In the genomic region with DNA sequence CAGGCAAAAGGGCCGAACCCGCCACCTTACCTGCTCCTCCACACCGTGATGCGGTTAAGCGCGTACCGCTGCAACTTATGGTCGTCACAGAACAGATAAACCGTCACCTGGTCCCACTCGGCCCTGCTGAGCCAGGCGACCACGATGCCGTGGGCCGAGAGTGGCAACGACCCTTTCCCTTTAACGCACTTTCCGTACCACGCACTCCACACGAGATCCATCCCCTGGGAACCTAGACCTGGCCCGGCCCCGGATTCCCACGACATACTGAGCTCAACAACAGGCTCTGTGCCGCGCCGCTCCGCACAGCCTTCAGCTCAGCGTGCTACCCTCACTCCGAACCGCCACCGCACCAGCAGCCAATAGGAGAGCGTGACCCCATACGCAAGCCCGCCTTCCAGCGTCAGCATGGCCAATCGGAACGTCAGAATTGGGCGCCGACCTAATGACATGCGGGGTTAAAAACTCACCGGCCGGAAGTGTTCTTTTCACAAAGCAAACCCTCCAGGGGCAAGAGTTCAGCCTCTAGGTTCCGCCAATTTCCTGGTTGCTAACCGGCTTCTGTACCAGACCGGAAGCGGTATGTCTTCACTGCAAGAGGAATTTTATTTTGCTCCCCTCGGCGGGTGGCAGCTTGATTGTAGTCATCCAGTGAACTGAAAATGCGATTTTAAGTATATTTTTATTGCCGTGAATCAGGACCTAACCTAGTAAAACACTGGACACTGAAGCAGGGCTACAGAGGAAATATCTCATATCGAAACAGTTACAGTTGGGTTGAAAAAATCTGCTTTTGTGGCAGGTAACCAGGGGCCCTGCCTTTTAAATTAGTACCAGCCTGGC, we compare ENCODE assay signal across 1 cellular context.
TF ChIP-seq lines count a peak whose summit lies in the region.

A gene (minus strand): TSS at position 338 of the 843 bp plus-strand sequence. CDS start 72 bp downstream, at position 266.

TF ChIP-seq in K562, 482 proteins besides CTCF, POLR2A, EP300 and RAD21 (continued from another document and continues in another):
- TF ChIP-seq, protein P1, sequence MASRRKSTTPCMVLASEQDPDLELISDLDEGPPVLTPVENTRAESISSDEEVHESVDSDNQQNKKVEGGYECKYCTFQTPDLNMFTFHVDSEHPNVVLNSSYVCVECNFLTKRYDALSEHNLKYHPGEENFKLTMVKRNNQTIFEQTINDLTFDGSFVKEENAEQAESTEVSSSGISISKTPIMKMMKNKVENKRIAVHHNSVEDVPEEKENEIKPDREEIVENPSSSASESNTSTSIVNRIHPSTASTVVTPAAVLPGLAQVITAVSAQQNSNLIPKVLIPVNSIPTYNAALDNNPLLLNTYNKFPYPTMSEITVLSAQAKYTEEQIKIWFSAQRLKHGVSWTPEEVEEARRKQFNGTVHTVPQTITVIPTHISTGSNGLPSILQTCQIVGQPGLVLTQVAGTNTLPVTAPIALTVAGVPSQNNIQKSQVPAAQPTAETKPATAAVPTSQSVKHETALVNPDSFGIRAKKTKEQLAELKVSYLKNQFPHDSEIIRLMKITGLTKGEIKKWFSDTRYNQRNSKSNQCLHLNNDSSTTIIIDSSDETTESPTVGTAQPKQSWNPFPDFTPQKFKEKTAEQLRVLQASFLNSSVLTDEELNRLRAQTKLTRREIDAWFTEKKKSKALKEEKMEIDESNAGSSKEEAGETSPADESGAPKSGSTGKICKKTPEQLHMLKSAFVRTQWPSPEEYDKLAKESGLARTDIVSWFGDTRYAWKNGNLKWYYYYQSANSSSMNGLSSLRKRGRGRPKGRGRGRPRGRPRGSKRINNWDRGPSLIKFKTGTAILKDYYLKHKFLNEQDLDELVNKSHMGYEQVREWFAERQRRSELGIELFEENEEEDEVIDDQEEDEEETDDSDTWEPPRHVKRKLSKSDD (conservative IDR thresholded peaks at IDR 0.05; ENCODE audit: low read length), result no peak
- TF ChIP-seq HDAC2 (IDR thresholded peaks at IDR 0.05) (0 out of 2 replicates have a peak, but pooled peaks have one; percentile 60), SP2 (IDR thresholded peaks at IDR 0.05; ENCODE audit: extremely low read depth, low read depth, low read length, poor library complexity, severe bottlenecking) (peak; percentile 67), MYBL2 (IDR thresholded peaks at IDR 0.05; ENCODE audit: low read depth) (peak; percentile 78), MYBL2 (CRISPR knock-in tag; IDR thresholded peaks at IDR 0.05; ENCODE audit: borderline replicate concordance) (no peak), RBBP5 (IDR thresholded peaks at IDR 0.05; ENCODE audit: borderline replicate concordance, insufficient read depth, low read length, poor library complexity, severe bottlenecking) (peak; percentile 91), NR2C1 (IDR thresholded peaks at IDR 0.05) (peak; percentile 98), NR2C1 (tag; IDR thresholded peaks at IDR 0.05) (peak; percentile 99), ZNF695 (CRISPR knock-in tag; IDR thresholded peaks at IDR 0.05) (no peak), JUND (IDR thresholded peaks at IDR 0.05; ENCODE audit: borderline replicate concordance, low read depth, low read length) (peak; percentile 48; the same call in 1 of the 2 replicates), JUND (tag; IDR thresholded peaks at IDR 0.05; ENCODE audit: borderline replicate concordance, low read depth, low read length) (peak; percentile 13; the same call in 1 of the 3 replicates), CCNT2 (IDR thresholded peaks at IDR 0.05; ENCODE audit: borderline replicate concordance, extremely low read depth, insufficient read length, low read depth, low read length) (no peak), RUNX1 (IDR thresholded peaks at IDR 0.05; ENCODE audit: low read depth) (0 out of 2 replicates have a peak, but pooled peaks have one; percentile 0), ZNF778 (CRISPR knock-in tag; IDR thresholded peaks at IDR 0.05) (no peak), RCOR1 (IDR thresholded peaks at IDR 0.05; ENCODE audit: borderline replicate concordance in 1 of 2, low read depth in 2 of 2, low read length in 2 of 2) (no peak; a peak in 1 of 4 replicates), POLR2G (IDR thresholded peaks at IDR 0.05; ENCODE audit: low read depth, low read length) (peak; percentile 90), ZKSCAN1 (IDR thresholded peaks at IDR 0.05; ENCODE audit: low read depth, low read length) (peak; percentile 27; the same call in 1 of the 2 replicates), MTA3 (IDR thresholded peaks at IDR 0.05; ENCODE audit: borderline replicate concordance) (peak; percentile 79; the same call in 1 of the 2 replicates), FOXA1 (IDR thresholded peaks at IDR 0.05; ENCODE audit: borderline replicate concordance) (no peak), NUFIP1 (IDR thresholded peaks at IDR 0.05; ENCODE audit: partially characterized antibody) (no peak), NR2C2 (CRISPR knock-in tag; IDR thresholded peaks at IDR 0.05) (peak; percentile 96), NR2C2 (tag; IDR thresholded peaks at IDR 0.05) (peak; percentile 99), ZNF175 (CRISPR knock-in tag; IDR thresholded peaks at IDR 0.05; ENCODE audit: low read depth) (no peak), SMAD1 (IDR thresholded peaks at IDR 0.05; ENCODE audit: low read depth, low read length, partially characterized antibody) (peak; percentile 5), ZNF217 (CRISPR knock-in tag; IDR thresholded peaks at IDR 0.05) (no peak), TFAM (CRISPR knock-in tag; conservative IDR thresholded peaks at IDR 0.05) (no peak), GTF2E2 (tag; IDR thresholded peaks at IDR 0.05) (peak; percentile 79; the same call in 1 of the 2 replicates), ELF2 (CRISPR knock-in tag; IDR thresholded peaks at IDR 0.05) (peak; percentile 83), RAD51 (IDR thresholded peaks at IDR 0.05; ENCODE audit: borderline replicate concordance, low read depth) (no peak), ZEB2 (IDR thresholded peaks at IDR 0.05) (peak; percentile 96), RB1 (IDR thresholded peaks at IDR 0.05; ENCODE audit: low read depth) (peak; percentile 57; the same call in 1 of the 2 replicates), ZNF12 (CRISPR knock-in tag; IDR thresholded peaks at IDR 0.05) (no peak), MBD2 (IDR thresholded peaks at IDR 0.05; ENCODE audit: borderline replicate concordance, low read depth) (peak; percentile 92), SUPT5H (IDR thresholded peaks at IDR 0.05) (peak; percentile 84), TAF9B (IDR thresholded peaks at IDR 0.05; ENCODE audit: partially characterized antibody) (peak; percentile 73), FOXJ2 (tag; IDR thresholded peaks at IDR 0.05) (peak; percentile 71; the same call in 1 of the 2 replicates), SAFB (IDR thresholded peaks at IDR 0.05; ENCODE audit: borderline replicate concordance, low read depth, low read length) (no peak), CHD2 (IDR thresholded peaks at IDR 0.05; ENCODE audit: low read depth, low read length) (peak; percentile 67; the same call in 1 of the 2 replicates), ETS2 (tag; IDR thresholded peaks at IDR 0.05; ENCODE audit: borderline replicate concordance, poor library complexity, severe bottlenecking) (peak; percentile 50), ELF1 (tag; IDR thresholded peaks at IDR 0.05) (peak; percentile 100), DNMT1 (IDR thresholded peaks at IDR 0.05) (no peak), ZNF316 (IDR thresholded peaks at IDR 0.05) (no peak)
- TF ChIP-seq, protein P2, sequence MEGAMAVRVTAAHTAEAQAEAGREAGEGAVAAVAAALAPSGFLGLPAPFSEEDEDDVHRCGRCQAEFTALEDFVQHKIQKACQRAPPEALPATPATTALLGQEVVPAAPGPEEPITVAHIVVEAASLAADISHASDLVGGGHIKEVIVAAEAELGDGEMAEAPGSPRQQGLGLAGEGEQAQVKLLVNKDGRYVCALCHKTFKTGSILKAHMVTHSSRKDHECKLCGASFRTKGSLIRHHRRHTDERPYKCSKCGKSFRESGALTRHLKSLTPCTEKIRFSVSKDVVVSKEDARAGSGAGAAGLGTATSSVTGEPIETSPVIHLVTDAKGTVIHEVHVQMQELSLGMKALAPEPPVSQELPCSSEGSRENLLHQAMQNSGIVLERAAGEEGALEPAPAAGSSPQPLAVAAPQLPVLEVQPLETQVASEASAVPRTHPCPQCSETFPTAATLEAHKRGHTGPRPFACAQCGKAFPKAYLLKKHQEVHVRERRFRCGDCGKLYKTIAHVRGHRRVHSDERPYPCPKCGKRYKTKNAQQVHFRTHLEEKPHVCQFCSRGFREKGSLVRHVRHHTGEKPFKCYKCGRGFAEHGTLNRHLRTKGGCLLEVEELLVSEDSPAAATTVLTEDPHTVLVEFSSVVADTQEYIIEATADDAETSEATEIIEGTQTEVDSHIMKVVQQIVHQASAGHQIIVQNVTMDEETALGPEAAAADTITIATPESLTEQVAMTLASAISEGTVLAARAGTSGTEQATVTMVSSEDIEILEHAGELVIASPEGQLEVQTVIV (CRISPR knock-in tag; IDR thresholded peaks at IDR 0.05; ENCODE audit: borderline replicate concordance), result no peak
- TF ChIP-seq, protein P3, sequence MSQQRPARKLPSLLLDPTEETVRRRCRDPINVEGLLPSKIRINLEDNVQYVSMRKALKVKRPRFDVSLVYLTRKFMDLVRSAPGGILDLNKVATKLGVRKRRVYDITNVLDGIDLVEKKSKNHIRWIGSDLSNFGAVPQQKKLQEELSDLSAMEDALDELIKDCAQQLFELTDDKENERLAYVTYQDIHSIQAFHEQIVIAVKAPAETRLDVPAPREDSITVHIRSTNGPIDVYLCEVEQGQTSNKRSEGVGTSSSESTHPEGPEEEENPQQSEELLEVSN (IDR thresholded peaks at IDR 0.05; ENCODE audit: borderline replicate concordance in 1 of 2, extremely low read depth in 1 of 2, insufficient read depth in 1 of 2, insufficient read length in 1 of 2, low read depth in 1 of 2, low read length in 1 of 2, poor library complexity in 1 of 2, severe bottlenecking in 1 of 2), result peak; percentile 16 to 58
- TF ChIP-seq, protein P4, sequence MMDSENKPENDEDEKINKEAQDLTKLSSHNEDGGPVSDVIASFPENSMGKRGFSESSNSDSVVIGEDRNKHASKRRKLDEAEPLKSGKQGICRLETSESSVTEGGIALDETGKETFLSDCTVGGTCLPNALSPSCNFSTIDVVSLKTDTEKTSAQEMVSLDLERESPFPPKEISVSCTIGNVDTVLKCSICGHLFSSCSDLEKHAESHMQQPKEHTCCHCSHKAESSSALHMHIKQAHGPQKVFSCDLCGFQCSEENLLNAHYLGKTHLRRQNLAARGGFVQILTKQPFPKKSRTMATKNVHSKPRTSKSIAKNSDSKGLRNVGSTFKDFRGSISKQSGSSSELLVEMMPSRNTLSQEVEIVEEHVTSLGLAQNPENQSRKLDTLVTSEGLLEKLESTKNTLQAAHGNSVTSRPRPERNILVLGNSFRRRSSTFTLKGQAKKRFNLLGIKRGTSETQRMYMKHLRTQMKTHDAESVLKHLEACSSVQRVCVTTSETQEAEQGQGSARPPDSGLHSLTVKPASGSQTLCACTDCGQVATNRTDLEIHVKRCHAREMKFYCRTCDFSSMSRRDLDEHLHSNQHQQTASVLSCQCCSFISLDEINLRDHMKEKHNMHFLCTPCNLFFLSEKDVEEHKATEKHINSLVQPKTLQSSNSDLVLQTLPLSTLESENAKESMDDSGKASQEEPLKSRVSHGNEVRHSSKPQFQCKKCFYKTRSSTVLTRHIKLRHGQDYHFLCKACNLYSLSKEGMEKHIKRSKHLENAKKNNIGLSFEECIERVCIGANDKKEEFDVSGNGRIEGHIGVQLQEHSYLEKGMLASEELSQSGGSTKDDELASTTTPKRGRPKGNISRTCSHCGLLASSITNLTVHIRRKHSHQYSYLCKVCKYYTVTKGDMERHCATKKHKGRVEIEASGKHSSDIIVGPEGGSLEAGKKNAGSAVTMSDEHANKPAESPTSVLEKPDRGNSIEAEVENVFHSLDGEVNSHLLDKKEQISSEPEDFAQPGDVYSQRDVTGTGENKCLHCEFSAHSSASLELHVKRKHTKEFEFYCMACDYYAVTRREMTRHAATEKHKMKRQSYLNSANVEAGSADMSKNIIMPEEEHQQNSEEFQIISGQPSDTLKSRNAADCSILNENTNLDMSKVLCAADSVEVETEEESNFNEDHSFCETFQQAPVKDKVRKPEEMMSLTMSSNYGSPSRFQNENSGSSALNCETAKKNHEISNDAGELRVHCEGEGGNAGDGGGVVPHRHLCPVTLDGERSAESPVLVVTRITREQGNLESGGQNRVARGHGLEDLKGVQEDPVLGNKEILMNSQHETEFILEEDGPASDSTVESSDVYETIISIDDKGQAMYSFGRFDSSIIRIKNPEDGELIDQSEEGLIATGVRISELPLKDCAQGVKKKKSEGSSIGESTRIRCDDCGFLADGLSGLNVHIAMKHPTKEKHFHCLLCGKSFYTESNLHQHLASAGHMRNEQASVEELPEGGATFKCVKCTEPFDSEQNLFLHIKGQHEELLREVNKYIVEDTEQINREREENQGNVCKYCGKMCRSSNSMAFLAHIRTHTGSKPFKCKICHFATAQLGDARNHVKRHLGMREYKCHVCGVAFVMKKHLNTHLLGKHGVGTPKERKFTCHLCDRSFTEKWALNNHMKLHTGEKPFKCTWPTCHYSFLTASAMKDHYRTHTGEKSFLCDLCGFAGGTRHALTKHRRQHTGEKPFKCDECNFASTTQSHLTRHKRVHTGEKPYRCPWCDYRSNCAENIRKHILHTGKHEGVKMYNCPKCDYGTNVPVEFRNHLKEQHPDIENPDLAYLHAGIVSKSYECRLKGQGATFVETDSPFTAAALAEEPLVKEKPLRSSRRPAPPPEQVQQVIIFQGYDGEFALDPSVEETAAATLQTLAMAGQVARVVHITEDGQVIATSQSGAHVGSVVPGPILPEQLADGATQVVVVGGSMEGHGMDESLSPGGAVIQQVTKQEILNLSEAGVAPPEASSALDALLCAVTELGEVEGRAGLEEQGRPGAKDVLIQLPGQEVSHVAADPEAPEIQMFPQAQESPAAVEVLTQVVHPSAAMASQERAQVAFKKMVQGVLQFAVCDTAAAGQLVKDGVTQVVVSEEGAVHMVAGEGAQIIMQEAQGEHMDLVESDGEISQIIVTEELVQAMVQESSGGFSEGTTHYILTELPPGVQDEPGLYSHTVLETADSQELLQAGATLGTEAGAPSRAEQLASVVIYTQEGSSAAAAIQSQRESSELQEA (IDR thresholded peaks at IDR 0.05; ENCODE audit: low read depth), result no peak
- TF ChIP-seq, protein P5, sequence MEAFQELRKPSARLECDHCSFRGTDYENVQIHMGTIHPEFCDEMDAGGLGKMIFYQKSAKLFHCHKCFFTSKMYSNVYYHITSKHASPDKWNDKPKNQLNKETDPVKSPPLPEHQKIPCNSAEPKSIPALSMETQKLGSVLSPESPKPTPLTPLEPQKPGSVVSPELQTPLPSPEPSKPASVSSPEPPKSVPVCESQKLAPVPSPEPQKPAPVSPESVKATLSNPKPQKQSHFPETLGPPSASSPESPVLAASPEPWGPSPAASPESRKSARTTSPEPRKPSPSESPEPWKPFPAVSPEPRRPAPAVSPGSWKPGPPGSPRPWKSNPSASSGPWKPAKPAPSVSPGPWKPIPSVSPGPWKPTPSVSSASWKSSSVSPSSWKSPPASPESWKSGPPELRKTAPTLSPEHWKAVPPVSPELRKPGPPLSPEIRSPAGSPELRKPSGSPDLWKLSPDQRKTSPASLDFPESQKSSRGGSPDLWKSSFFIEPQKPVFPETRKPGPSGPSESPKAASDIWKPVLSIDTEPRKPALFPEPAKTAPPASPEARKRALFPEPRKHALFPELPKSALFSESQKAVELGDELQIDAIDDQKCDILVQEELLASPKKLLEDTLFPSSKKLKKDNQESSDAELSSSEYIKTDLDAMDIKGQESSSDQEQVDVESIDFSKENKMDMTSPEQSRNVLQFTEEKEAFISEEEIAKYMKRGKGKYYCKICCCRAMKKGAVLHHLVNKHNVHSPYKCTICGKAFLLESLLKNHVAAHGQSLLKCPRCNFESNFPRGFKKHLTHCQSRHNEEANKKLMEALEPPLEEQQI (IDR thresholded peaks at IDR 0.05), result peak; percentile 89
